ENCODE assay signal across 18 cellular contexts in genomic region chr2:202060218-202060617, GRCh38. TPM values are rescaled to one million over a fixed set of nuclear protein-coding genes. Genes with fewer than 3 reads are reported as not detected.
A peak's percentile ranks its signal among the peaks of the same experiment; 100 is the strongest.
DNase-seq lines count a peak whose midpoint lies in the region; ATAC-seq and TF ChIP-seq lines count a peak whose summit lies in the region.
"Had no signal": no experiment of that assay in that cellular context is flagged by ENCODE, and none has a peak within 500 bp of the region (broad histone marks: within the 10 kb centered on the region; RNA-seq: fewer than 3 reads in every experiment).

No MANE protein-coding gene starts in this region.

- ATAC-seq in GM18520 (IDR thresholded peaks at IDR 0.05; ENCODE audit: unreplicated experiment) (no peak), esophagus mucosa (no peak)

- DNase-seq in DMS53 (lab: John Stamatoyannopoulos, UW) (peak; percentile 31), DMS53 treated with DMSO at 0.1 percent for 48 hours (lab: John Stamatoyannopoulos, UW; ENCODE audit: unreplicated experiment) (no peak), chondrocyte (ENCODE audit: low spot score) (no peak), retinal pigment epithelial cell (ENCODE audit: low read depth) (no peak), NCI-H1930 (lab: John Stamatoyannopoulos, UW) (no peak)
- DNase-seq: 8988T; activated CD4-positive, alpha-beta T cell treated with anti-CD3 and anti-CD28 coated beads, Interleukin-2, amount 50 U/mL, for 48 hours; activated effector memory CD4-positive, alpha-beta T cell treated with Interleukin-2 at 50 U/mL for 16 hours; esophagus squamous epithelium; midbrain; NCI-H1092; NCI-H526; retina had no signal

- no peaks in the 10 kb centered on the region for H3K9me3 Mint-ChIP-seq in chondrocyte (ENCODE audit: low read depth)

- no peak overlapping the region for H3K4me3 ChIP-seq in retinal pigment epithelial cell (ENCODE audit: low read length)
- H3K4me3 ChIP-seq: esophagus squamous epithelium had no signal

- H3K36me3 Mint-ChIP-seq in chondrocyte (ENCODE audit: low read depth) = no peaks in the 10 kb centered on the region

- H3K27ac Mint-ChIP-seq in chondrocyte (ENCODE audit: unreplicated experiment) = no peak overlapping the region

- peaks cover 15% of the 10 kb centered on the region for H3K4me1 Mint-ChIP-seq in chondrocyte (ENCODE audit: low read depth)

- TF ChIP-seq CTCF in LNCAP (IDR thresholded peaks at IDR 0.05) (peak; percentile 34), chondrocyte (IDR thresholded peaks at IDR 0.05) (peak; percentile 56), retinal pigment epithelial cell (conservative IDR thresholded peaks at IDR 0.05; ENCODE audit: low read depth, low read length) (peak; percentile 39)

- no peaks in the 10 kb centered on the region for H3K27me3 Mint-ChIP-seq in chondrocyte (ENCODE audit: low read depth)

- H3K4me3 Mint-ChIP-seq in chondrocyte (ENCODE audit: unreplicated experiment) = no peak overlapping the region

RNA-seq across cellular contexts. Expression of gene KIAA2012, which starts 12.8 kb away (rescaled TPM):
- total RNA-seq in chondrocyte = not detected in 3 replicates
- not detected for total RNA-seq in esophagus mucosa
- total RNA-seq: cardiac septum, Daoy, esophagus squamous epithelium had no signal

RNA-seq across cellular contexts. Expression of gene FZD7, which starts 26.6 kb away (rescaled TPM):
- total RNA-seq in chondrocyte (61.0 to 66.2 TPM (median 63.1 TPM) in 3 replicates), esophagus mucosa (3.0 TPM)

Comparison
In these comparisons a context has a peak if more than half of its experiments do, and no peak if none do; other contexts are left out.
1. RNA of gene FZD7, which starts 26.6 kb away (total RNA-seq): 61.0 to 66.2 TPM in chondrocyte; 3.0 TPM in esophagus mucosa (single experiment); every median in the first group is over 10 times any median in the second.
2. Peak in every context shown above with its lines, with median percentiles within 50 percentile points of each other: CTCF ChIP-seq.